ENCODE assay signal across 11 cellular contexts in genomic region chr2:196586511-196586991, GRCh38. TPM values are rescaled to one million over a fixed set of nuclear protein-coding genes. Genes with fewer than 3 reads are reported as not detected.
DNase-seq lines count a peak whose midpoint lies in the region; ATAC-seq, FAIRE-seq and TF ChIP-seq lines count a peak whose summit lies in the region.
"Had no signal": no experiment of that assay in that cellular context is flagged by ENCODE, and none has a peak within 500 bp of the region (broad histone marks: within the 10 kb centered on the region; RNA-seq: fewer than 3 reads in every experiment).

No MANE protein-coding gene starts in this region.

- peak; percentile 23 to 53 for DNase-seq in A549 (ENCODE audit: low read depth in 1 of 2, low spot score in 1 of 2)
- DNase-seq in HCEC 1CT, result peak; percentile 71
- peak; percentile 97 for DNase-seq in RPMI7951 (ENCODE audit: low read depth)
- peak; percentile 84 for DNase-seq in fibroblast of peridontal ligament (ENCODE audit: extremely low read depth)
- DNase-seq in iPS-NIHi7 (ENCODE audit: extremely low spot score), result no peak
- no peak for DNase-seq in HuH-7 (ENCODE audit: low spot score)
- DNase-seq: activated naive CD4-positive, alpha-beta T cell; CD8-positive, alpha-beta T cell; spleen had no signal

- 13% methylated on average over 6 of the region's 6 CpGs for WGBS in A549 (ENCODE audit: missing lambda C conversion rate)

- TF ChIP-seq CTCF in A549 (IDR thresholded peaks at IDR 0.05), result no peak

- H3K9me3 ChIP-seq in A549, result no peaks in the 10 kb centered on the region
- H3K9me3 ChIP-seq: spleen had no signal

- peaks cover 26% of the 10 kb centered on the region for H3K4me1 ChIP-seq in A549
- H3K4me1 ChIP-seq: spleen had no signal

- no peak for FAIRE-seq in A549 (lab: Jason Lieb, UNC)

- CTCF ChIA-PET in A549 (lab: Yijun Ruan, JAX), result interaction anchor here (1.4 kb wide), 1 partner anchor 9 kb away, joined by 3 read pairs; no protein-coding TSS in a partner anchor

- POLR2A ChIA-PET in A549 (lab: Yijun Ruan, JAX), result interaction anchor here (0.7 kb wide), 1 partner anchor 21 kb away, joined by 3 read pairs; no protein-coding TSS in a partner anchor

- H3K4me2 ChIP-seq in A549, result peak overlapping the region; percentile 55

- no peak for TF ChIP-seq POLR2A in A549 (IDR thresholded peaks at IDR 0.05; ENCODE audit: low read length)

- TF ChIP-seq RAD21 in A549 (conservative IDR thresholded peaks at IDR 0.05 in 1 of 2, IDR thresholded peaks at IDR 0.05 in 1 of 2), result no peak

- ATAC-seq in A549, result peak; percentile 76 to 80; a peak in 5 of 6 replicates
- no peak for ATAC-seq in GM18867 (IDR thresholded peaks at IDR 0.05; ENCODE audit: unreplicated experiment)
- no peak for ATAC-seq in GM18909 (IDR thresholded peaks at IDR 0.05; ENCODE audit: poor library complexity, unreplicated experiment)
- ATAC-seq: CD8-positive, alpha-beta T cell had no signal

- H3K4me3 ChIP-seq in A549, result no peak overlapping the region
- H3K4me3 ChIP-seq: spleen had no signal

- H3K27ac ChIP-seq in A549, result peak overlapping the region in 1 of 2 experiments; percentile 55; a peak in 2 of 6 replicates
- H3K27ac ChIP-seq: spleen had no signal

- TF ChIP-seq EP300 in A549 (IDR thresholded peaks at IDR 0.05), result no peak

TF ChIP-seq in A549, 52 proteins besides CTCF, POLR2A, EP300 and RAD21:
- TF ChIP-seq SREBF2 (IDR thresholded peaks at IDR 0.05), result no peak
- TF ChIP-seq ZNF302 (CRISPR knock-in tag; IDR thresholded peaks at IDR 0.05), result no peak
- no peak for TF ChIP-seq MAX (IDR thresholded peaks at IDR 0.05)
- TF ChIP-seq ESRRA (IDR thresholded peaks at IDR 0.05; ENCODE audit: borderline replicate concordance, low read length), result no peak
- no peak for TF ChIP-seq REST (IDR thresholded peaks at IDR 0.05)
- TF ChIP-seq HOXA7 (CRISPR knock-in tag; IDR thresholded peaks at IDR 0.05), result no peak
- peak; percentile 38; the same call in 1 of the 2 replicates for TF ChIP-seq JUNB (IDR thresholded peaks at IDR 0.05)
- TF ChIP-seq FOSL2 (IDR thresholded peaks at IDR 0.05), result peak; percentile 25; the same call in 1 of the 2 replicates
- TF ChIP-seq FOSL2 (CRISPR knock-in tag; IDR thresholded peaks at IDR 0.05), result no peak
- no peak for TF ChIP-seq EHF (CRISPR knock-in tag; IDR thresholded peaks at IDR 0.05)
- no peak for TF ChIP-seq HDAC2 (IDR thresholded peaks at IDR 0.05)

RNA-seq across cellular contexts. Expression of gene HECW2, which starts 6.8 kb away (rescaled TPM):
- polyA plus RNA-seq in A549 (2011; rRNA removed), result 2.6 and 3.9 TPM in 2 replicates
- 0.50 and 1.0 TPM in 2 replicates for polyA plus RNA-seq in A549 (2012; cell fraction: cytosol; rRNA removed)
- polyA plus RNA-seq in A549 (2012; cell fraction: nucleus; rRNA removed), result 1.3 and 1.6 TPM in 2 replicates
- 1.9 to 2.4 TPM (median 2.0 TPM) in 3 replicates for polyA plus RNA-seq in A549 (2017; fragmentation: RNase III; extraction: RNeasy Plus Mini Kit Qiagen cat#74134 plus additional on column Dnase treatment)
- polyA minus RNA-seq in A549 (2011; rRNA and poly(A)+ RNA removed), result 15.7 and 16.0 TPM in 2 replicates
- 9.7 and 11.4 TPM in 2 replicates for total RNA-seq in RPMI7951 (2014; rRNA removed; shearing (Covaris generic))

RNA-seq across cellular contexts. Expression of gene CCDC150, which starts 53.0 kb away (rescaled TPM):
- polyA plus RNA-seq in A549 (2011; rRNA removed) (13.2 and 17.7 TPM in 2 replicates), A549 (2017; fragmentation: RNase III; extraction: RNeasy Plus Mini Kit Qiagen cat#74134 plus additional on column Dnase treatment) (9.9 to 14.2 TPM (median 13.2 TPM) in 3 replicates)
- polyA plus RNA-seq in A549 (2012; cell fraction: cytosol; rRNA removed), result 3.0 and 3.1 TPM in 2 replicates
- 9.1 and 12.3 TPM in 2 replicates for polyA plus RNA-seq in A549 (2012; cell fraction: nucleus; rRNA removed)
- 10.7 and 10.8 TPM in 2 replicates for polyA minus RNA-seq in A549 (2011; rRNA and poly(A)+ RNA removed)
- total RNA-seq in RPMI7951 (2014; rRNA removed; shearing (Covaris generic)), result 11.7 and 13.6 TPM in 2 replicates

Comparison
In these comparisons a context has a peak if more than half of its experiments do, and no peak if none do; other contexts are left out.
1. ATAC-seq: peak in A549 (2 of 2); none in GM18867 (single experiment) and GM18909 (single experiment).
2. DNase-seq: peak in A549 (2 of 2), HCEC 1CT (single experiment), RPMI7951 (single experiment) and fibroblast of peridontal ligament (single experiment); none in iPS-NIHi7 (single experiment) and HuH-7 (single experiment).